Comparison of ENCODE assay signal across 26 cellular contexts in the genomic region with DNA sequence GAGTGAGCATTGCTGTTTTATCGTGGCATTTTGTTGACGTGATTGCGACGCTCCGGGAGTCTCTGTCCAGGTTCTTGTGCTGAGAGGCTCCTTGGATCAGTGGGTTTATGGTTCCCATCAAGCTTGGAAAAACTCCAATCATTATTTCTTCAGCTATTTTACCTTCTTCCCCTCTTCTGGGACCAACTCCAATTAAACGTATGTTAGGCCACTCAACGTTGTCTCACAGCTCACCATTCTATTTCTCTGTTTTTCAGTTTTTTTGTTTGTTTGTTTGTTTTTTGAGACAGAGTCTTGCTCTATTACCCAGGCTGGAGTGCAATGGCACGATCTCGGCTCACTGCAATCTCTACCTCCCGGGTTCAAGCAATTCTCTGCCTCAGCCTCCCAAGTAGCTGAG. TPM values are rescaled to one million over a fixed set of nuclear protein-coding genes. Genes with fewer than 3 reads are reported as not detected.
DNase-seq lines count a peak whose midpoint lies in the region; ATAC-seq and TF ChIP-seq lines count a peak whose summit lies in the region.
"Had no signal": no experiment of that assay in that cellular context is flagged by ENCODE, and none has a peak within 500 bp of the region (broad histone marks: within the 10 kb centered on the region; RNA-seq: fewer than 3 reads in every experiment).

No MANE protein-coding gene starts in this region.

- H3K4me1 Mint-ChIP-seq in activated T-helper 17 cell treated with anti-CD3 and anti-CD28 coated beads, Interleukin-2, amount 50 U/mL, for 72 hours, result peaks cover 11% of the 10 kb centered on the region

- 96% methylated on average over 10 of the region's 10 CpGs for WGBS in right cardiac atrium

- TF ChIP-seq POLR2A in vagina (IDR thresholded peaks at IDR 0.05), result no peak

- no peak overlapping the region for H3K4me2 ChIP-seq in osteoblast (ENCODE audit: insufficient read depth, low read length)
- H3K4me2 ChIP-seq: BLaER1, PC-9 had no signal

- peak overlapping the region; percentile 5 to 77 for H3K27ac Mint-ChIP-seq in activated naive CD4-positive, alpha-beta T cell treated with anti-CD3 and anti-CD28 coated beads, Interleukin-2, amount 50 U/mL, for 72 hours
- peak overlapping the region; percentile 0 for H3K27ac Mint-ChIP-seq in activated T-helper 17 cell treated with anti-CD3 and anti-CD28 coated beads, Interleukin-2, amount 50 U/mL, for 72 hours
- H3K27ac Mint-ChIP-seq: CD4-positive, CD25-positive, alpha-beta regulatory T cell had no signal

- intact Hi-C loops in right cardiac atrium (cut with DNase I), result no loop called here
- intact Hi-C loops in vagina (cut with DNase I), result no loop called here

- TF ChIP-seq CTCF in osteoblast (IDR thresholded peaks at IDR 0.05; ENCODE audit: extremely low read depth, low read depth, low read length) (no peak), vagina (IDR thresholded peaks at IDR 0.05) (no peak)

- peaks cover 3 to 12% of the 10 kb centered on the region in 2 donors for H3K9me3 Mint-ChIP-seq in activated naive CD4-positive, alpha-beta T cell treated with anti-CD3 and anti-CD28 coated beads, Interleukin-2, amount 50 U/mL, for 72 hours
- H3K9me3 Mint-ChIP-seq in activated T-helper 17 cell treated with anti-CD3 and anti-CD28 coated beads, Interleukin-2, amount 50 U/mL, for 72 hours, result no peaks in the 10 kb centered on the region

- no peak for DNase-seq in activated naive CD4-positive, alpha-beta T cell treated with anti-CD3 and anti-CD28 coated beads, Interleukin-2, amount 50 U/mL, for 72 hours (ENCODE audit: low spot score in 2 of 2)
- DNase-seq in activated naive CD4-positive, alpha-beta T cell (lab: John Stamatoyannopoulos, UW), result no peak
- DNase-seq in osteoblast (ENCODE audit: insufficient read length, low spot score, missing footprints), result peak; percentile 32
- no peak for DNase-seq in right cardiac atrium
- no peak for DNase-seq in vagina (ENCODE audit: extremely low spot score in 2 of 2)
- DNase-seq: CD4-positive, CD25-positive, alpha-beta regulatory T cell; GM23248; H7; MV-4-11; NCI-H1105; NCI-H1436 treated with DMSO at 0.1 percent for 48 hours; NCI-H1930; NCI-H2107; NCI-H524; NCI-H748 treated with DMSO at 0.1 percent for 48 hours; PC-9; SJCRH30 had no signal

- no peak for ATAC-seq in activated naive CD4-positive, alpha-beta T cell treated with anti-CD3 and anti-CD28 coated beads, Interleukin-2, amount 50 U/mL, for 72 hours
- ATAC-seq in activated T-helper 17 cell treated with anti-CD3 and anti-CD28 coated beads, Interleukin-2, amount 50 U/mL, for 72 hours (replicated peaks), result no peak
- ATAC-seq in right cardiac atrium, result no peak
- ATAC-seq: HepG2, K562, Right ventricle myocardium inferior, SK-N-SH treated with all-trans-retinoic acid at 6 μM for 48 hours had no signal

- H3K4me1 ChIP-seq in osteoblast (ENCODE audit: insufficient read depth, low read length) (no peaks in the 10 kb centered on the region), right cardiac atrium (ENCODE audit: control insufficient read depth, insufficient read depth, low read length) (no peaks in the 10 kb centered on the region), vagina (no peaks in the 10 kb centered on the region)
- H3K4me1 ChIP-seq: BLaER1, SJCRH30 had no signal

- no peak overlapping the region for H3K27ac ChIP-seq in osteoblast (ENCODE audit: low read depth, low read length)
- no peak overlapping the region for H3K27ac ChIP-seq in right cardiac atrium (ENCODE audit: low read length)
- no peak overlapping the region for H3K27ac ChIP-seq in vagina
- H3K27ac ChIP-seq: BLaER1, GM23248, PC-9, SJCRH30 had no signal

- H2AFZ ChIP-seq in osteoblast (ENCODE audit: low read length), result no peak overlapping the region
- H2AFZ ChIP-seq: GM23248, PC-9 had no signal

- H3K4me3 ChIP-seq in osteoblast (ENCODE audit: insufficient read depth, low read length) (no peak overlapping the region), right cardiac atrium (ENCODE audit: low read length) (no peak overlapping the region), vagina (no peak overlapping the region)
- H3K4me3 ChIP-seq: BLaER1, GM23248, K562, PC-9, SJCRH30 had no signal

- peak overlapping the region; percentile 29 for H3K4me3 Mint-ChIP-seq in activated T-helper 17 cell treated with anti-CD3 and anti-CD28 coated beads, Interleukin-2, amount 50 U/mL, for 72 hours
- H3K4me3 Mint-ChIP-seq: CD4-positive, CD25-positive, alpha-beta regulatory T cell had no signal

- no peaks in the 10 kb centered on the region for H3K36me3 ChIP-seq in osteoblast (ENCODE audit: insufficient read depth, low read length)
- no peaks in the 10 kb centered on the region for H3K36me3 ChIP-seq in vagina
- H3K36me3 ChIP-seq: BLaER1, SJCRH30 had no signal

- no peaks in the 10 kb centered on the region for H4K20me1 ChIP-seq in osteoblast (ENCODE audit: insufficient read depth, low read length)

- H3K27me3 ChIP-seq in osteoblast (ENCODE audit: insufficient read depth, low read length), result peaks cover 2% of the 10 kb centered on the region
- H3K27me3 ChIP-seq in right cardiac atrium (ENCODE audit: control insufficient read depth, insufficient read depth), result no peaks in the 10 kb centered on the region
- H3K27me3 ChIP-seq in vagina, result no peaks in the 10 kb centered on the region
- H3K27me3 ChIP-seq: SJCRH30 had no signal

- peaks cover 22% of the 10 kb centered on the region for H3K27me3 Mint-ChIP-seq in activated T-helper 17 cell treated with anti-CD3 and anti-CD28 coated beads, Interleukin-2, amount 50 U/mL, for 72 hours

- H3K79me2 ChIP-seq in osteoblast (ENCODE audit: insufficient read depth, low read length), result no peaks in the 10 kb centered on the region

- peaks cover 0 to 25% of the 10 kb centered on the region in 2 donors for H3K36me3 Mint-ChIP-seq in activated naive CD4-positive, alpha-beta T cell treated with anti-CD3 and anti-CD28 coated beads, Interleukin-2, amount 50 U/mL, for 72 hours
- no peaks in the 10 kb centered on the region for H3K36me3 Mint-ChIP-seq in activated T-helper 17 cell treated with anti-CD3 and anti-CD28 coated beads, Interleukin-2, amount 50 U/mL, for 72 hours (ENCODE audit: low read depth)
- H3K36me3 Mint-ChIP-seq: CD4-positive, CD25-positive, alpha-beta regulatory T cell had no signal

- H3K9me3 ChIP-seq in osteoblast (ENCODE audit: low read depth, low read length) (no peaks in the 10 kb centered on the region), right cardiac atrium (ENCODE audit: control insufficient read depth, low read length) (no peaks in the 10 kb centered on the region), vagina (peaks cover 8% of the 10 kb centered on the region)

RNA-seq across cellular contexts. Expression of a gene that starts 8.0 kb away (rescaled TPM):
- 1 to 10 TPM; 3.2 to 4.4 TPM for total RNA-seq in activated naive CD4-positive, alpha-beta T cell treated with anti-CD3 and anti-CD28 coated beads, Interleukin-2, amount 50 U/mL, for 72 hours
- 1 to 10 TPM in 1 of 2 donors, not detected in 1; 2.5 TPM for total RNA-seq in activated T-helper 17 cell treated with anti-CD3 and anti-CD28 coated beads, Interleukin-2, amount 50 U/mL, for 72 hours
- 0.29 and 0.72 TPM in 2 replicates for total RNA-seq in osteoblast
- 10 to 100 TPM; 37.3 to 62.5 (median 38.6) TPM for total RNA-seq in right cardiac atrium
- polyA plus RNA-seq in right cardiac atrium, result 25.7 TPM
- 34.6 TPM for total RNA-seq in vagina

RNA-seq across cellular contexts. Expression of a gene that starts 10.0 kb away (rescaled TPM):
- not detected for total RNA-seq in activated naive CD4-positive, alpha-beta T cell treated with anti-CD3 and anti-CD28 coated beads, Interleukin-2, amount 50 U/mL, for 72 hours
- total RNA-seq in activated T-helper 17 cell treated with anti-CD3 and anti-CD28 coated beads, Interleukin-2, amount 50 U/mL, for 72 hours, result not detected
- total RNA-seq in osteoblast (not detected in 2 replicates), right cardiac atrium (10 to 100 TPM; 44.4 to 78.0 (median 57.4) TPM), vagina (not detected)
- polyA plus RNA-seq in right cardiac atrium, result 112 TPM
- total RNA-seq: CD4-positive, CD25-positive, alpha-beta regulatory T cell; GM23248; H7; K562; LHCN-M2; MCF 10A; SJCRH30 had no signal
- polyA plus RNA-seq: AG04450; CD4-positive, CD25-positive, alpha-beta regulatory T cell; K562 had no signal

RNA-seq across cellular contexts. Expression of a gene that starts 21.4 kb away (rescaled TPM):
- 10 to 100 TPM; 91.6 to 97.5 TPM for total RNA-seq in activated naive CD4-positive, alpha-beta T cell treated with anti-CD3 and anti-CD28 coated beads, Interleukin-2, amount 50 U/mL, for 72 hours
- total RNA-seq in activated T-helper 17 cell treated with anti-CD3 and anti-CD28 coated beads, Interleukin-2, amount 50 U/mL, for 72 hours, result 10 to 100 TPM; 13.5 to 36.5 TPM
- 55.4 and 90.5 TPM in 2 replicates for total RNA-seq in osteoblast
- 10 to 100 TPM; 16.1 to 36.4 (median 21.6) TPM for total RNA-seq in right cardiac atrium
- 65.5 TPM for polyA plus RNA-seq in right cardiac atrium
- 29.0 TPM for total RNA-seq in vagina

RNA-seq across cellular contexts. Expression of a gene that starts 25.6 kb away (rescaled TPM):
- 1 to 10 TPM; 1.9 to 5.0 TPM for total RNA-seq in activated naive CD4-positive, alpha-beta T cell treated with anti-CD3 and anti-CD28 coated beads, Interleukin-2, amount 50 U/mL, for 72 hours
- 1 to 10 TPM; 2.8 to 6.3 TPM for total RNA-seq in activated T-helper 17 cell treated with anti-CD3 and anti-CD28 coated beads, Interleukin-2, amount 50 U/mL, for 72 hours
- total RNA-seq in osteoblast (0.36 and 0.88 TPM in 2 replicates), right cardiac atrium (under 1 TPM in 1 of 4 donors, not detected in 3; 0.41 TPM), vagina (15.2 TPM)
- polyA plus RNA-seq in right cardiac atrium, result 0.14 TPM
- total RNA-seq: Right ventricle myocardium inferior had no signal

RNA-seq across cellular contexts. Expression of a gene that starts 28.0 kb away (rescaled TPM):
- total RNA-seq in activated naive CD4-positive, alpha-beta T cell treated with anti-CD3 and anti-CD28 coated beads, Interleukin-2, amount 50 U/mL, for 72 hours, result 10 to 100 TPM; 44.5 to 79.9 TPM
- total RNA-seq in activated T-helper 17 cell treated with anti-CD3 and anti-CD28 coated beads, Interleukin-2, amount 50 U/mL, for 72 hours, result 10 to 100 TPM; 12.1 to 87.6 TPM
- total RNA-seq in osteoblast, result 14.7 and 30.0 TPM in 2 replicates
- 10 to 100 TPM; 17.1 to 26.4 (median 21.4) TPM for total RNA-seq in right cardiac atrium
- polyA plus RNA-seq in right cardiac atrium, result 12.0 TPM
- 25.5 TPM for total RNA-seq in vagina

Comparison
In these comparisons a context has a peak if more than half of its experiments do, and no peak if none do; other contexts are left out.
1. RNA of a gene that starts 10.0 kb away (total RNA-seq): 44.4 to 78.0 TPM in right cardiac atrium; not detected in activated naive CD4-positive, alpha-beta T cell treated with anti-CD3 and anti-CD28 coated beads, Interleukin-2, amount 50 U/mL, for 72 hours, not detected in activated T-helper 17 cell treated with anti-CD3 and anti-CD28 coated beads, Interleukin-2, amount 50 U/mL, for 72 hours, not detected in osteoblast and not detected in vagina (single experiment); every median in the first group is over 10 times any median in the second.